In genomic region chr11:3886985-3887384, GRCh38 we compare ENCODE assay signal across 1 cellular context.
TF ChIP-seq lines count a peak whose summit lies in the region.

No MANE protein-coding gene starts in this region.

TF ChIP-seq in HepG2, 621 proteins besides CTCF, POLR2A, EP300 and RAD21:
- no peak for TF ChIP-seq ZNF703 (CRISPR knock-in tag; IDR thresholded peaks at IDR 0.05; ENCODE audit: borderline replicate concordance)
- no peak for TF ChIP-seq MED1 (CRISPR knock-in tag; IDR thresholded peaks at IDR 0.05)
- peak; percentile 71 for TF ChIP-seq HNF4A (CRISPR knock-in tag; IDR thresholded peaks at IDR 0.05)
- TF ChIP-seq CEBPB (IDR thresholded peaks at IDR 0.05; ENCODE audit: borderline replicate concordance, low read depth, low read length): peak; percentile 94
- peak; percentile 42; the same call in 1 of the 2 replicates for TF ChIP-seq GATAD2A (CRISPR knock-in tag; IDR thresholded peaks at IDR 0.05)
- no peak for TF ChIP-seq SOX6 (IDR thresholded peaks at IDR 0.05)
- TF ChIP-seq SOX6 (CRISPR knock-in tag; IDR thresholded peaks at IDR 0.05): 0 out of 2 replicates have a peak, but pooled peaks have one; percentile 10
- peak; percentile 75; the same call in 1 of the 2 replicates for TF ChIP-seq ZNF20 (CRISPR knock-in tag; IDR thresholded peaks at IDR 0.05)
- TF ChIP-seq FOXO4 (CRISPR knock-in tag; conservative IDR thresholded peaks at IDR 0.05): no peak
- peak; percentile 8; the same call in 1 of the 2 replicates for TF ChIP-seq SOX5 (CRISPR knock-in tag; IDR thresholded peaks at IDR 0.05; ENCODE audit: borderline replicate concordance)
- peak; percentile 66 for TF ChIP-seq HNF4G (IDR thresholded peaks at IDR 0.05; ENCODE audit: borderline replicate concordance, low read depth, low read length)
- TF ChIP-seq HNF4G (CRISPR knock-in tag; IDR thresholded peaks at IDR 0.05; ENCODE audit: borderline replicate concordance, low read depth): no peak
- TF ChIP-seq CEBPG (CRISPR knock-in tag; IDR thresholded peaks at IDR 0.05): peak; percentile 69
- no peak for TF ChIP-seq GATA4 (IDR thresholded peaks at IDR 0.05; ENCODE audit: borderline replicate concordance, low read depth)
- no peak for TF ChIP-seq ZNF652 (CRISPR knock-in tag; IDR thresholded peaks at IDR 0.05; ENCODE audit: borderline replicate concordance, low read depth)
